ENCODE assay signal across 18 cellular contexts in genomic region chr16:11556214-11556819, GRCh38. TPM values are rescaled to one million over a fixed set of nuclear protein-coding genes. Genes with fewer than 3 reads are reported as not detected.
DNase-seq lines count a peak whose midpoint lies in the region; TF ChIP-seq lines count a peak whose summit lies in the region.
"Had no signal": no experiment of that assay in that cellular context is flagged by ENCODE, and none has a peak within 500 bp of the region (broad histone marks: within the 10 kb centered on the region; RNA-seq: fewer than 3 reads in every experiment).

No MANE protein-coding gene starts in this region.

- CTCF ChIA-PET in activated CD4-positive, alpha-beta T cell treated with anti-CD3 and anti-CD28 coated beads, Interleukin-2, amount 10 ng/mL, durations not matched to agents 7 days and 5 days (lab: Charles Lee), result interaction anchor here (0.7 to 2.4 kb wide), 5 partner anchors 12 to 616 kb away, joined by 3 to 11 read pairs (median 4); partner anchors contain the start of gene LITAF
- CTCF ChIA-PET in HEK293 (lab: Yijun Ruan, JAX), result no interaction called here

- H3K27ac ChIP-seq in HEK293 (ENCODE audit: extremely low read depth, low read depth, low read length) (no peak overlapping the region), cingulate gyrus (ENCODE audit: low read depth, low read length) (peak overlapping the region; percentile 5), spleen (peak overlapping the region in 5 of 8 donors; percentile 8 to 87 (median 80))
- H3K27ac ChIP-seq: C4-2B, lower lobe of right lung, thoracic aorta had no signal

- WGBS in spleen, 5 donors, result 93 to 97% (median 96%) methylated on average over 13 of the region's 13 CpGs

- H3K4me1 ChIP-seq in HEK293 (ENCODE audit: control insufficient read depth, insufficient read depth, low read length) (peaks cover 6% of the 10 kb centered on the region; the same call in 1 of the 2 replicates), spleen (peaks cover 12 to 88% (median 53%) of the 10 kb centered on the region in 6 donors)

- no peak for TF ChIP-seq POLR2A in spleen (IDR thresholded peaks at IDR 0.05)

- TF ChIP-seq CTCF in HEK293 (tag by site-specific recombination; IDR thresholded peaks at IDR 0.05) (no peak), spleen (IDR thresholded peaks at IDR 0.05 in 8 of 11, conservative IDR thresholded peaks at IDR 0.05 in 3 of 11) (no peak)

- peaks cover 25 to 53% of the 10 kb centered on the region in 2 experiments for H3K36me3 ChIP-seq in HEK293 (ENCODE audit: control insufficient read depth in 2 of 2, insufficient read depth in 1 of 2, low read length in 2 of 2)
- peaks cover 6 to 89% (median 52%) of the 10 kb centered on the region in 6 donors for H3K36me3 ChIP-seq in spleen

- H3K4me3 ChIP-seq in HEK293 (ENCODE audit: low read depth, low read length) (no peak overlapping the region), spleen (no peak overlapping the region)
- H3K4me3 ChIP-seq: heart right ventricle, lower lobe of right lung, thoracic aorta had no signal

- no peaks in the 10 kb centered on the region for H3K27me3 Mint-ChIP-seq in activated CD4-positive, alpha-beta T cell treated with anti-CD3 and anti-CD28 coated beads, Interleukin-2, amount 10 ng/mL, durations not matched to agents 7 days and 5 days

- H3K27ac Mint-ChIP-seq in activated CD4-positive, alpha-beta T cell treated with anti-CD3 and anti-CD28 coated beads, Interleukin-2, amount 10 ng/mL, durations not matched to agents 7 days and 5 days, result peak overlapping the region; percentile 86

- no peaks in the 10 kb centered on the region; the same call in 1 of the 2 replicates for H3K9me3 ChIP-seq in HEK293 (ENCODE audit: control insufficient read depth, insufficient read depth, low read depth, low read length)
- peaks cover 0 to 11% (median 7%) of the 10 kb centered on the region in 8 donors for H3K9me3 ChIP-seq in spleen
- H3K9me3 ChIP-seq: thoracic aorta had no signal

- H3K27me3 ChIP-seq in spleen (replicated peaks in 1 of 7), result no peaks in the 10 kb centered on the region
- H3K27me3 ChIP-seq: heart right ventricle had no signal

- intact Hi-C loops in spleen (cut with DNase I; ENCODE audit: low total_unique reads), result no loop called here

- peaks cover 12% of the 10 kb centered on the region for H3K9me3 Mint-ChIP-seq in activated CD4-positive, alpha-beta T cell treated with anti-CD3 and anti-CD28 coated beads, Interleukin-2, amount 10 ng/mL, durations not matched to agents 7 days and 5 days

- H3K4me3 Mint-ChIP-seq in activated CD4-positive, alpha-beta T cell treated with anti-CD3 and anti-CD28 coated beads, Interleukin-2, amount 10 ng/mL, durations not matched to agents 7 days and 5 days, result no peak overlapping the region

- no peak for DNase-seq in activated CD4-positive, alpha-beta T cell treated with anti-CD3 and anti-CD28 coated beads, Interleukin-2, amount 10 ng/mL, durations not matched to agents 7 days and 5 days
- DNase-seq in activated CD4-positive, alpha-beta T cell treated with anti-CD3 and anti-CD28 coated beads, Interleukin-2, amount 50 U/mL, for 4 hours, result no peak
- DNase-seq in spleen, result peak; percentile 49
- DNase-seq in cerebellum (ENCODE audit: low spot score), result no peak
- DNase-seq in mesenteric fat pad (ENCODE audit: low spot score), result no peak
- no peak for DNase-seq in activated CD4-positive, CD25-positive, alpha-beta regulatory T cell (lab: John Stamatoyannopoulos, UW)
- DNase-seq: DMS79; heart right ventricle; lower lobe of right lung; NCI-H1417; NCI-H69; posterior cingulate gyrus; SHP77; stimulated activated CD4-positive, alpha-beta T cell treated with anti-CD3 and anti-CD28 coated beads, Interleukin-2, amount 100 ng/mL, for 48 hours had no signal

- peaks cover 69% of the 10 kb centered on the region for H3K36me3 Mint-ChIP-seq in activated CD4-positive, alpha-beta T cell treated with anti-CD3 and anti-CD28 coated beads, Interleukin-2, amount 10 ng/mL, durations not matched to agents 7 days and 5 days (ENCODE audit: low read depth)

- POLR2A ChIA-PET in activated CD4-positive, alpha-beta T cell treated with anti-CD3 and anti-CD28 coated beads, Interleukin-2, amount 10 ng/mL, durations not matched to agents 7 days and 5 days (lab: Charles Lee), result no interaction called here
- POLR2A ChIA-PET in HEK293 (lab: Yijun Ruan, JAX), result no interaction called here

- H3K4me1 Mint-ChIP-seq in activated CD4-positive, alpha-beta T cell treated with anti-CD3 and anti-CD28 coated beads, Interleukin-2, amount 10 ng/mL, durations not matched to agents 7 days and 5 days, result peaks cover 58% of the 10 kb centered on the region

TF ChIP-seq in HEK293, 187 proteins besides CTCF, POLR2A, EP300 and RAD21:
- no peak for TF ChIP-seq KLF7 (tag by site-specific recombination; IDR thresholded peaks at IDR 0.05; ENCODE audit: borderline replicate concordance)
- peak; percentile 83 for TF ChIP-seq SETDB1 (IDR thresholded peaks at IDR 0.05; ENCODE audit: insufficient read length, low read length)

RNA-seq across cellular contexts. Expression of gene LITAF, which starts 30.4 kb away (rescaled TPM):
- total RNA-seq in activated CD4-positive, alpha-beta T cell treated with anti-CD3 and anti-CD28 coated beads, Interleukin-2, amount 10 ng/mL, durations not matched to agents 7 days and 5 days, result 100 to 1,000 TPM; 133 to 141 TPM
- total RNA-seq in spleen (100 to 1,000 TPM; 114 to 312 (median 190) TPM), cerebellum (29.1 TPM), mesenteric fat pad (191 TPM)
- 10 to 100 TPM; 55.8 to 87.4 (median 58.9) TPM for polyA plus RNA-seq in spleen
